ENCODE assay signal across 15 cellular contexts in genomic region chr11:34570584-34570983, GRCh38. TPM values are rescaled to one million over a fixed set of nuclear protein-coding genes. Genes with fewer than 3 reads are reported as not detected.
DNase-seq lines count a peak whose midpoint lies in the region; ATAC-seq and TF ChIP-seq lines count a peak whose summit lies in the region.
"Had no signal": no experiment of that assay in that cellular context is flagged by ENCODE, and none has a peak within 500 bp of the region (broad histone marks: within the 10 kb centered on the region; RNA-seq: fewer than 3 reads in every experiment).

No MANE protein-coding gene starts in this region.

- no peaks in the 10 kb centered on the region for H3K23me2 ChIP-seq in H9 (ENCODE audit: insufficient read length, low read depth, low read length, poor library complexity, severe bottlenecking)

- no peaks in the 10 kb centered on the region for H4K20me1 ChIP-seq in H9 (ENCODE audit: control insufficient read depth, insufficient read depth, insufficient read length)

- 77 to 87% methylated on average over 5 of the region's 5 CpGs for WGBS in testis, 2 donors
- no CpG with 5 or more reads among the region's 5 CpGs for WGBS in H9 (ENCODE audit: extremely low coverage, insufficient read length, low lambda C conversion rate)

- H3K4me1 ChIP-seq in testis, result no peaks in the 10 kb centered on the region
- H3K4me1 ChIP-seq in H9 (ENCODE audit: insufficient read depth, low read length), result no peaks in the 10 kb centered on the region
- H3K4me1 ChIP-seq: thyroid gland had no signal

- H3K36me3 ChIP-seq in testis (ENCODE audit: low read depth, missing control alignments), result no peaks in the 10 kb centered on the region
- H3K36me3 ChIP-seq: thyroid gland had no signal

- no peaks in the 10 kb centered on the region for H3K9me3 ChIP-seq in testis
- no peaks in the 10 kb centered on the region for H3K9me3 ChIP-seq in H9 (ENCODE audit: control insufficient read depth, low read depth, low read length)
- H3K9me3 ChIP-seq: thyroid gland had no signal

- TF ChIP-seq POLR2A in testis (IDR thresholded peaks at IDR 0.05), result no peak

- no peak overlapping the region for H2AFZ ChIP-seq in H9 (ENCODE audit: low read length)

- no peak overlapping the region for H2BK15ac ChIP-seq in H9 (ENCODE audit: low read depth, low read length)

- H2BK5ac ChIP-seq in H9 (ENCODE audit: insufficient read length, low read length), result no peak overlapping the region

- no peak overlapping the region for H2BK20ac ChIP-seq in H9 (ENCODE audit: low read depth, low read length, poor library complexity, severe bottlenecking)

- no peak overlapping the region for H3K9ac ChIP-seq in H9 (ENCODE audit: extremely low read depth, insufficient read length, low read length)

- no peak overlapping the region for H3K4ac ChIP-seq in H9 (ENCODE audit: low read depth, low read length)

- no peak overlapping the region for H3K27ac ChIP-seq in testis
- no peak overlapping the region for H3K27ac ChIP-seq in H9 (ENCODE audit: insufficient read length, low read depth, low read length)
- H3K27ac ChIP-seq: thyroid gland had no signal

- no peaks in the 10 kb centered on the region for H3K79me1 ChIP-seq in H9 (ENCODE audit: insufficient read depth, low read depth, low read length, poor library complexity, severe bottlenecking)

- DNase-seq in NCI-H2029 (lab: John Stamatoyannopoulos, UW) (peak; percentile 17), NCI-H2029 treated with DMSO at 0.1 percent for 48 hours (lab: John Stamatoyannopoulos, UW) (no peak), NCI-H1436 (lab: John Stamatoyannopoulos, UW) (peak; percentile 9), astrocyte of the cerebellum (ENCODE audit: low read depth) (peak; percentile 12), skeletal muscle cell (ENCODE audit: low read depth) (peak; percentile 9), testis (no peak), H9 (no peak)
- DNase-seq: activated CD4-positive, alpha-beta T cell treated with anti-CD3 and anti-CD28 coated beads, Interleukin-2, amount 50 U/mL, for 1 hour; anterior cingulate cortex; NCI-H2081; Right ventricle myocardium superior; thyroid gland had no signal

- H3K36me3 Mint-ChIP-seq in H9 (ENCODE audit: insufficient read depth in 1 of 3, low read depth in 3 of 3), result no peaks in the 10 kb centered on the region
- H3K36me3 Mint-ChIP-seq: natural killer cell treated with Interleukin-12 subunit alpha and Interleukin-12 subunit beta and Interleukin-15 and Interleukin-18, amount 100 ng/mL, for 72 hours had no signal

- no peak overlapping the region for H3K4me3 ChIP-seq in astrocyte of the cerebellum (ENCODE audit: low read depth, low read length)
- no peak overlapping the region for H3K4me3 ChIP-seq in skeletal muscle cell (ENCODE audit: low read depth, low read length)
- no peak overlapping the region for H3K4me3 ChIP-seq in testis
- H3K4me3 ChIP-seq: thyroid gland had no signal

- no peaks in the 10 kb centered on the region for H3K79me2 ChIP-seq in H9 (ENCODE audit: insufficient read depth, low read length)

- H3K27me3 ChIP-seq in testis, result no peaks in the 10 kb centered on the region
- no peaks in the 10 kb centered on the region for H3K27me3 ChIP-seq in H9 (ENCODE audit: insufficient read depth, low read length)
- H3K27me3 ChIP-seq: thyroid gland had no signal

- no peak overlapping the region; a peak in 1 of 7 replicates for H3K27ac Mint-ChIP-seq in H9
- H3K27ac Mint-ChIP-seq: natural killer cell treated with Interleukin-12 subunit alpha and Interleukin-12 subunit beta and Interleukin-15 and Interleukin-18, amount 100 ng/mL, for 72 hours had no signal

- no peak overlapping the region for H2BK120ac ChIP-seq in H9 (ENCODE audit: low read depth, low read length, poor library complexity, severe bottlenecking)

- H3K4me3 Mint-ChIP-seq in H9, result no peak overlapping the region
- H3K4me3 Mint-ChIP-seq: natural killer cell treated with Interleukin-12 subunit alpha and Interleukin-12 subunit beta and Interleukin-15 and Interleukin-18, amount 100 ng/mL, for 72 hours had no signal

- no peak overlapping the region for H3K4me2 ChIP-seq in H9 (ENCODE audit: insufficient read depth, insufficient read length, low read length)

- TF ChIP-seq CTCF in astrocyte of the cerebellum (IDR thresholded peaks at IDR 0.05; ENCODE audit: low read depth, low read length, missing control alignments) (no peak), testis (IDR thresholded peaks at IDR 0.05) (no peak), H9 (conservative IDR thresholded peaks at IDR 0.05) (no peak)

- ATAC-seq in GM19351 (IDR thresholded peaks at IDR 0.05; ENCODE audit: unreplicated experiment), result no peak
- ATAC-seq: natural killer cell treated with Interleukin-12 subunit alpha and Interleukin-12 subunit beta and Interleukin-15 and Interleukin-18, amount 100 ng/mL, for 72 hours had no signal

- no peak overlapping the region for H4K8ac ChIP-seq in H9 (replicated peaks; ENCODE audit: insufficient read length, low read depth, low read length)

- no peak overlapping the region for H3T11ph ChIP-seq in H9 (ENCODE audit: low read length)

- no peak overlapping the region for H3K14ac ChIP-seq in H9 (ENCODE audit: insufficient read depth, low read length)

- H3K23ac ChIP-seq in H9 (ENCODE audit: insufficient read length, low read depth, low read length), result no peak overlapping the region

- no peaks in the 10 kb centered on the region for H3K9me3 Mint-ChIP-seq in H9
- H3K9me3 Mint-ChIP-seq: natural killer cell treated with Interleukin-12 subunit alpha and Interleukin-12 subunit beta and Interleukin-15 and Interleukin-18, amount 100 ng/mL, for 72 hours had no signal

- H3K18ac ChIP-seq in H9 (ENCODE audit: insufficient read length, low read depth, low read length), result no peak overlapping the region

- H3K4me1 Mint-ChIP-seq in H9, result peaks cover under 1 to 2% of the 10 kb centered on the region in 2 experiments; a peak in 2 of 4 replicates

- H4K91ac ChIP-seq in H9 (ENCODE audit: insufficient read length, low read depth, low read length), result no peak overlapping the region

- intact Hi-C loops in testis (cut with DNase I; ENCODE audit: low total_unique reads), result no loop called here

- in situ Hi-C loops in astrocyte of the cerebellum (cut with HindIII; ENCODE audit: low sequenced_read_pairs), result loop anchor here (5.0 kb wide), 1 partner anchor 68 kb away; no protein-coding TSS in a partner anchor

- H4K5ac ChIP-seq in H9 (ENCODE audit: insufficient read length, low read depth, low read length), result no peak overlapping the region

- H3K27me3 Mint-ChIP-seq in H9 (ENCODE audit: low read depth), result peaks cover 5% of the 10 kb centered on the region

- H3K56ac ChIP-seq in H9 (ENCODE audit: insufficient read length, low read depth, low read length), result no peak overlapping the region

- no peak overlapping the region for H2BK12ac ChIP-seq in H9 (ENCODE audit: insufficient read length, low read depth, low read length)

- H2AK5ac ChIP-seq in H9 (ENCODE audit: insufficient read length, low read length), result no peak overlapping the region

RNA-seq across cellular contexts. Expression of gene EHF, which starts 50.3 kb away (rescaled TPM):
- total RNA-seq in testis (1 to 10 TPM in 1 of 2 donors, under 1 TPM in 1; 0.24 to 1.1 TPM), H9 (2021) (not detected in 2 replicates)
- 3.5 TPM for polyA plus RNA-seq in testis (ENCODE audit: insufficient read depth, low read depth, low replicate concordance)
- total RNA-seq: endothelial cell of umbilical vein had no signal
- polyA plus RNA-seq: endothelial cell of umbilical vein had no signal

RNA-seq across cellular contexts. Expression of gene ELF5, which starts 57.0 kb away (rescaled TPM):
- total RNA-seq in testis, result under 1 TPM; 0.43 to 0.63 TPM
- 0.34 TPM for polyA plus RNA-seq in testis (ENCODE audit: insufficient read depth, low read depth, low replicate concordance)
- not detected in 2 replicates for total RNA-seq in H9 (2021)
- total RNA-seq: endothelial cell of umbilical vein; natural killer cell treated with Interleukin-12 subunit alpha and Interleukin-12 subunit beta and Interleukin-15 and Interleukin-18, amount 100 ng/mL, for 72 hours; Right ventricle myocardium superior; thyroid gland had no signal
- polyA plus RNA-seq: endothelial cell of umbilical vein had no signal

Comparison
In these comparisons a context has a peak if more than half of its experiments do, and no peak if none do; other contexts are left out.
1. DNase-seq: peak in NCI-H2029 (single experiment), NCI-H1436 (single experiment), astrocyte of the cerebellum (single experiment) and skeletal muscle cell (single experiment); none in NCI-H2029 treated with DMSO at 0.1 percent for 48 hours (single experiment), testis (single experiment) and H9 (single experiment).